In the genomic region with DNA sequence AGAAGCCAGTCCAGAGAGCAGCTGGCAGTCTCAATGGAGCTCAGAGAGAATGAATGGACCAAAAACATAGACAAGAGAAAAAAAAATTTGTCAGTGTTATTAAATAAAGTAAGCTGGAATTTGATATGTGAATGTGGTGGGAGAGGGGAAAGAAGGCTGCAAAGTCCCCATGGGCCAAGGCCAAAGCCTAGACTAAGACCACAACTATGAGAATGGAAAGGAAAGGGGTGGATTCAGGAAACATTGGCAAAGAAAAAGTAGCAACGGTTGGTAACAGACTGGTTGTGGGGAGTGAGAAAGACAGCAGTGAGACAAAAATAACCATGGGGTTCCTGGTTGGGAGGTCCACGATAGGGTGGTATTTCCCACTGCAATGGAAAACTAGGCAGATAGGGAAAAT, we compare ENCODE assay signal across 22 cellular contexts.
"Had no signal": no experiment of that assay in that cellular context is flagged by ENCODE, and none has a peak within 500 bp of the region (broad histone marks: within the 10 kb centered on the region; RNA-seq: fewer than 3 reads in every experiment).

No MANE protein-coding gene starts in this region.

- H3K27ac ChIP-seq: esophagus squamous epithelium, gastroesophageal sphincter, sigmoid colon, suprapubic skin, transverse colon, uterus had no signal

- H3K27me3 ChIP-seq: esophagus squamous epithelium, gastroesophageal sphincter, sigmoid colon, suprapubic skin, uterus had no signal

- ATAC-seq: gastroesophageal sphincter; mucosa of descending colon; stimulated activated naive CD8-positive, alpha-beta T cell treated with anti-CD3 and anti-CD28 coated beads, Interleukin-15, Interleukin-2, amounts not matched to agents 100 U/mL and 50 U/mL, for 24 hours; WTC11 had no signal

- DNase-seq: activated gamma-delta T cell treated with Interleukin-2 at 50 U/mL for 16 hours; activated T-cell treated with anti-CD3 and anti-CD28 coated beads, Interleukin-2, amount 50 U/mL, for 1 hour; aorta; caudate nucleus; esophagus squamous epithelium; head of caudate nucleus; left cardiac atrium; mucosa of descending colon; naive B cell; occipital lobe; posterior cingulate gyrus; sigmoid colon; stimulated activated CD4-positive, alpha-beta T cell treated with anti-CD3 and anti-CD28 coated beads, Interleukin-4, amount 100 ng/mL, for 24 hours; stimulated activated naive CD8-positive, alpha-beta T cell treated with anti-CD3 and anti-CD28 coated beads, Interleukin-15, Interleukin-2, amounts not matched to agents 100 U/mL and 50 U/mL, for 24 hours; T-helper 1 cell; T1000; transverse colon; uterus had no signal

- H3K36me3 ChIP-seq: esophagus squamous epithelium, gastroesophageal sphincter, sigmoid colon, suprapubic skin, transverse colon, uterus had no signal

- H3K4me3 ChIP-seq: esophagus squamous epithelium, gastroesophageal sphincter, mucosa of descending colon, sigmoid colon, suprapubic skin, transverse colon, uterus had no signal

- H3K4me1 ChIP-seq: uterus had no signal

- H3K9me3 ChIP-seq: esophagus squamous epithelium, gastroesophageal sphincter, mucosa of descending colon, sigmoid colon, suprapubic skin, transverse colon, uterus had no signal

- FAIRE-seq: islet of Langerhans had no signal
